Comparison of ENCODE assay signal across 1 cellular context in genomic region chr15:70247281-70247680, GRCh38.
TF ChIP-seq lines count a peak whose summit lies in the region.

No MANE protein-coding gene starts in this region.

TF ChIP-seq in GM12878, 131 proteins besides CTCF, POLR2A, EP300 and RAD21 (continued from another document):
- TF ChIP-seq SREBF2 (IDR thresholded peaks at IDR 0.05; ENCODE audit: low read length) (no peak), POU2F2 (IDR thresholded peaks at IDR 0.05; ENCODE audit: borderline replicate concordance, low read depth, low read length) (no peak), ZNF384 (IDR thresholded peaks at IDR 0.05; ENCODE audit: borderline replicate concordance, low read depth, low read length) (no peak)
- TF ChIP-seq, protein P1, sequence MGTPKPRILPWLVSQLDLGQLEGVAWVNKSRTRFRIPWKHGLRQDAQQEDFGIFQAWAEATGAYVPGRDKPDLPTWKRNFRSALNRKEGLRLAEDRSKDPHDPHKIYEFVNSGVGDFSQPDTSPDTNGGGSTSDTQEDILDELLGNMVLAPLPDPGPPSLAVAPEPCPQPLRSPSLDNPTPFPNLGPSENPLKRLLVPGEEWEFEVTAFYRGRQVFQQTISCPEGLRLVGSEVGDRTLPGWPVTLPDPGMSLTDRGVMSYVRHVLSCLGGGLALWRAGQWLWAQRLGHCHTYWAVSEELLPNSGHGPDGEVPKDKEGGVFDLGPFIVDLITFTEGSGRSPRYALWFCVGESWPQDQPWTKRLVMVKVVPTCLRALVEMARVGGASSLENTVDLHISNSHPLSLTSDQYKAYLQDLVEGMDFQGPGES (IDR thresholded peaks at IDR 0.05) = no peak
